In the genomic region with DNA sequence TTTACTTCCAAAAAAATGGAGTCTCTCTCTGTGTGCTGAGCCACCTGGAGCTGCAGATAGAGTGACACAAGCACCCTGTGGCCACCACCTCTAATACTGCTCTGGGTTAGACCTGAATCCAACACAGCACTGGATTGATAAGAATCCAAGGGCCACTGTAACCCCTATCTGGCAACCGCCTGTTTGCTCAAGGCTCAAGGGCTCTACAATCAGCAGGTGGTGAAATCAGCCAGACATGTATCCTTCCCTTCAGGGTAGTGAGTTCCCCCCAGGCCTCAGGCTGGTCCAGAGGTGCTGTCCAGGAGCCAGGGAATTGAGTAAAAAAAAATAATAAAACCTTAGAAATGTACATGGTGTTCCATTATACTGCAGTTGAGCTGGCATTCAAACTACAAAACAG, we compare ENCODE assay signal across 27 cellular contexts.
"Had no signal": no experiment of that assay in that cellular context is flagged by ENCODE, and none has a peak within 500 bp of the region (broad histone marks: within the 10 kb centered on the region; RNA-seq: fewer than 3 reads in every experiment).

No MANE protein-coding gene starts in this region.

- FAIRE-seq: colon, K562 had no signal

- H3K4me1 ChIP-seq: adrenal gland, Peyer's patch, SJCRH30 had no signal

- ATAC-seq: activated CD4-positive, alpha-beta T cell treated with anti-CD3 and anti-CD28 coated beads for 36 hours; activated T-helper 17 cell treated with anti-CD3 and anti-CD28 coated beads, Interleukin-2, amount 50 U/mL, for 72 hours; K562 had no signal

- H3K27ac ChIP-seq: adrenal gland, Peyer's patch, RWPE1, SJCRH30, VCaP had no signal

- H3K36me3 ChIP-seq: adrenal gland, Peyer's patch, SJCRH30 had no signal

- H3K9me3 ChIP-seq: adrenal gland, Peyer's patch, SJCRH30, SK-N-SH had no signal

- H3K27me3 ChIP-seq: adrenal gland, Peyer's patch, SJCRH30 had no signal

- H3K4me3 ChIP-seq: adrenal gland, K562, Peyer's patch, SJCRH30 had no signal

- H3K4me2 ChIP-seq: SK-N-SH had no signal

- H3K9ac ChIP-seq: SK-N-SH had no signal

- DNase-seq: activated CD4-positive, alpha-beta memory T cell treated with anti-CD3 and anti-CD28 coated beads, Interleukin-2, amount 10 ng/mL, durations not matched to agents 7 days and 5 days; activated CD4-positive, alpha-beta T cell treated with anti-CD3 and anti-CD28 coated beads for 36 hours; activated CD4-positive, alpha-beta T cell treated with anti-CD3 and anti-CD28 coated beads, Interleukin-2, amount 50 U/mL, for 1 hour; activated gamma-delta T cell treated with Interleukin-2 at 50 U/mL for 16 hours; activated naive CD4-positive, alpha-beta T cell treated with anti-CD3 and anti-CD28 coated beads, Interleukin-2, amount 50 U/mL, for 16 hours; activated naive CD8-positive, alpha-beta T cell treated with anti-CD3 and anti-CD28 coated beads, Interleukin-2, amount 10 ng/mL, durations not matched to agents 7 days and 5 days; activated T-cell treated with anti-CD3 and anti-CD28 coated beads for 4 hours; activated T-cell treated with anti-CD3 and anti-CD28 coated beads, Interleukin-2, amount 50 U/mL, for 48 hours; adrenal gland; anterior cingulate cortex; cerebellar nuclear complex; Karpas-422; MM.1S; NCI-H1694; NCI-H2081; NCI-H2227 treated with DMSO at 0.1 percent for 48 hours; NCI-H82; Peyer's patch; Right ventricle myocardium superior; SJCRH30; SK-N-SH; T-helper 1 cell had no signal
